8 cellular contexts compared by ENCODE assay signal in genomic region chr17:62064029-62064790, GRCh38. TPM values are rescaled to one million over a fixed set of nuclear protein-coding genes. Genes with fewer than 3 reads are reported as not detected.
A peak's percentile ranks its signal among the peaks of the same experiment; 100 is the strongest.
DNase-seq lines count a peak whose midpoint lies in the region; ATAC-seq and TF ChIP-seq lines count a peak whose summit lies in the region.

No MANE protein-coding gene starts in this region.

- H3K36me3 ChIP-seq in PC-9 (ENCODE audit: low read depth), result peaks cover 24% of the 10 kb centered on the region
- peaks cover 0 to 23% of the 10 kb centered on the region in 2 donors for H3K36me3 ChIP-seq in muscle layer of duodenum (ENCODE audit: control insufficient read depth in 1 of 2, insufficient read depth in 2 of 2, low read length in 2 of 2)

- H3K27ac ChIP-seq in PC-9 (peak overlapping the region; percentile 72), muscle layer of duodenum (ENCODE audit: low read length) (peak overlapping the region; percentile 91)

- CTCF ChIA-PET in PC-9 (lab: Charles Lee), result no interaction called here

- no peak for TF ChIP-seq CTCF in PC-9 (conservative IDR thresholded peaks at IDR 0.05)

- H3K27me3 ChIP-seq in PC-9 (ENCODE audit: insufficient read depth, low read depth) (no peaks in the 10 kb centered on the region), muscle layer of duodenum (ENCODE audit: low read depth, low read length) (no peaks in the 10 kb centered on the region)

- H3K4me3 ChIP-seq in PC-9 (peak overlapping the region; percentile 63), muscle layer of duodenum (ENCODE audit: low read depth in 1 of 2, low read length in 2 of 2) (peak overlapping the region; percentile 95 to 98)

- H3K4me1 ChIP-seq in PC-9 (replicated peaks; ENCODE audit: insufficient read depth), result peaks cover 28% of the 10 kb centered on the region
- peaks cover 24 to 34% of the 10 kb centered on the region in 2 donors for H3K4me1 ChIP-seq in muscle layer of duodenum (ENCODE audit: control insufficient read depth in 1 of 2, insufficient read depth in 2 of 2, low read length in 2 of 2)

- peaks cover 61% of the 10 kb centered on the region for H3K79me2 ChIP-seq in PC-9 (ENCODE audit: low read depth)

- peak overlapping the region; percentile 92 for H3K4me2 ChIP-seq in PC-9

- H3K9me2 ChIP-seq in PC-9 (ENCODE audit: insufficient read depth), result no peaks in the 10 kb centered on the region

- no peak for TF ChIP-seq POLR2A in GM18505 (IDR thresholded peaks at IDR 0.05; ENCODE audit: borderline replicate concordance, extremely low read depth, insufficient read depth, insufficient read length)

- H3K9me3 ChIP-seq in PC-9 (ENCODE audit: insufficient read depth, low read depth) (no peaks in the 10 kb centered on the region), muscle layer of duodenum (ENCODE audit: control insufficient read depth in 1 of 2, low read length in 2 of 2) (no peaks in the 10 kb centered on the region)

- ATAC-seq in GM18505 (IDR thresholded peaks at IDR 0.05; ENCODE audit: unreplicated experiment) (no peak), HG02642 (IDR thresholded peaks at IDR 0.05; ENCODE audit: poor library complexity, unreplicated experiment) (no peak)

- H4K20me1 ChIP-seq in PC-9 (ENCODE audit: insufficient read depth), result peaks cover 38% of the 10 kb centered on the region

- intact Hi-C loops in PC-9 (cut with micrococcal nuclease; ENCODE audit: unreplicated experiment), result loop anchor here (10.0 kb wide), 1 partner anchor 199 kb away; the partner anchor contains the start of gene BRIP1

- POLR2A ChIA-PET in PC-9 (lab: Charles Lee; ENCODE audit: unreplicated experiment), result interaction anchor here (0.6 kb wide), 1 partner anchor 89 kb away, joined by 6 read pairs; no protein-coding TSS in a partner anchor

- DNase-seq in SIG-M5 treated with dmso at 0.1 percent for 504 hours (lab: John Stamatoyannopoulos, UW; ENCODE audit: unreplicated experiment) (peak; percentile 54), SIG-M5 (lab: John Stamatoyannopoulos, UW) (no peak), PC-9 (peak in 1 of 2 experiments; percentile 64), dermis blood vessel endothelial cell (peak; percentile 55), NCI-H1092 treated with DMSO at 0.1 percent for 48 hours (lab: John Stamatoyannopoulos, UW) (no peak)

- peaks cover 5% of the 10 kb centered on the region; the same call in 1 of the 2 replicates for H3F3A ChIP-seq in PC-9 (ENCODE audit: insufficient read depth, low read depth)

- H2AFZ ChIP-seq in PC-9, result no peak overlapping the region

- TSS peak; percentile 30 for BruUV-seq in PC-9 (replicated peaks; lab: Mats Ljungman, UMichigan)

RNA-seq across cellular contexts. Expression of gene MED13, which starts 0.9 kb away (rescaled TPM):
- total RNA-seq in PC-9 (2021) (45.8 and 49.4 TPM in 2 replicates), dermis blood vessel endothelial cell (41.4 and 48.5 TPM in 2 replicates)

Comparison
In these comparisons a context has a peak if more than half of its experiments do, and no peak if none do; other contexts are left out.
1. DNase-seq: peak in SIG-M5 treated with dmso at 0.1 percent for 504 hours (single experiment) and dermis blood vessel endothelial cell (single experiment); none in SIG-M5 (single experiment) and NCI-H1092 treated with DMSO at 0.1 percent for 48 hours (single experiment).